19 cellular contexts compared by ENCODE assay signal in genomic region chr14:34063042-34063441, GRCh38.
"Had no signal": no experiment of that assay in that cellular context is flagged by ENCODE, and none has a peak within 500 bp of the region (broad histone marks: within the 10 kb centered on the region; RNA-seq: fewer than 3 reads in every experiment).

No MANE protein-coding gene starts in this region.

- DNase-seq: activated CD4-positive, alpha-beta T cell treated with anti-CD3 and anti-CD28 coated beads for 1 hour; activated CD4-positive, alpha-beta T cell treated with anti-CD3 and anti-CD28 coated beads, Interleukin-2, amount 50 U/mL, for 1 hour; activated CD8-positive, alpha-beta T cell treated with anti-CD3 and anti-CD28 coated beads, Interleukin-2, amount 10 ng/mL, durations not matched to agents 7 days and 5 days; activated gamma-delta T cell; activated naive CD4-positive, alpha-beta T cell treated with anti-CD3 and anti-CD28 coated beads, Interleukin-2, amount 50 U/mL, for 16 hours; brain microvascular endothelial cell; central memory CD4-positive, alpha-beta T cell; effector memory CD4-positive, alpha-beta T cell; foreskin melanocyte; islet precursor cell; left colon; nephron progenitor cell; nucleus accumbens; stimulated activated CD4-positive, alpha-beta T cell treated with anti-CD3 and anti-CD28 coated beads, Interleukin-4, amount 100 ng/mL, for 4 hours; stimulated activated naive CD8-positive, alpha-beta T cell treated with anti-CD3 and anti-CD28 coated beads, Interleukin-15, Interleukin-2, amounts not matched to agents 100 U/mL and 50 U/mL, for 24 hours; T-cell; T-helper 9 cell had no signal

- H3K9me3 Mint-ChIP-seq: T-cell had no signal

- H3K36me3 ChIP-seq: brain microvascular endothelial cell had no signal

- H3K36me3 Mint-ChIP-seq: T-cell had no signal

- H3K27me3 ChIP-seq: brain microvascular endothelial cell had no signal

- H3K4me1 ChIP-seq: parathyroid adenoma had no signal

- H3K27ac ChIP-seq: brain microvascular endothelial cell, parathyroid adenoma had no signal

- ATAC-seq: activated CD8-positive, alpha-beta T cell treated with anti-CD3 and anti-CD28 coated beads, Interleukin-2, amount 10 ng/mL, durations not matched to agents 7 days and 5 days; left colon; stimulated activated naive CD8-positive, alpha-beta T cell treated with anti-CD3 and anti-CD28 coated beads, Interleukin-15, Interleukin-2, amounts not matched to agents 100 U/mL and 50 U/mL, for 24 hours; T-cell had no signal

- H3K4me3 Mint-ChIP-seq: activated CD8-positive, alpha-beta T cell treated with anti-CD3 and anti-CD28 coated beads, Interleukin-2, amount 10 ng/mL, durations not matched to agents 7 days and 5 days; activated T-helper 1 cell treated with anti-CD3 and anti-CD28 coated beads, Interleukin-12 subunit alpha, Interleukin-12 subunit beta, Interleukin-2, Interleukin-4 antibody, amounts not matched to agents 30 ng/mL and 10 ng/mL and 1 ng/mL, durations not matched to agents 14 hours and 24 hours and 36 hours; nephron progenitor cell; T-cell had no signal

- H3K27ac Mint-ChIP-seq: activated CD8-positive, alpha-beta T cell treated with anti-CD3 and anti-CD28 coated beads, Interleukin-2, amount 10 ng/mL, durations not matched to agents 7 days and 5 days; activated T-helper 1 cell treated with anti-CD3 and anti-CD28 coated beads, Interleukin-12 subunit alpha, Interleukin-12 subunit beta, Interleukin-2, Interleukin-4 antibody, amounts not matched to agents 30 ng/mL and 10 ng/mL and 1 ng/mL, durations not matched to agents 14 hours and 24 hours and 36 hours; nephron progenitor cell; T-cell had no signal

- H3K9ac ChIP-seq: parathyroid adenoma had no signal
